8 cellular contexts compared by ENCODE assay signal in genomic region chr13:49791214-49791752, GRCh38. TPM values are rescaled to one million over a fixed set of nuclear protein-coding genes. Genes with fewer than 3 reads are reported as not detected.
DNase-seq lines count a peak whose midpoint lies in the region; ATAC-seq lines count a peak whose summit lies in the region.

No MANE protein-coding gene starts in this region.

- H3K27ac ChIP-seq in iPS-18a (ENCODE audit: low read length) (peak overlapping the region; percentile 36), skeletal muscle tissue (ENCODE audit: low read depth, low read length) (peak overlapping the region; percentile 93)

- peak overlapping the region; percentile 99 for H3K4me3 ChIP-seq in GM08714 (ENCODE audit: low read length)
- peak overlapping the region; percentile 96 for H3K4me3 ChIP-seq in iPS-18a (ENCODE audit: low read length)
- H3K4me3 ChIP-seq in skeletal muscle tissue (ENCODE audit: low read length in 3 of 3): peak overlapping the region; percentile 78 to 95 (median 82)

- H3K9ac ChIP-seq in iPS-18a (ENCODE audit: low read length) (peak overlapping the region; percentile 81), skeletal muscle tissue (ENCODE audit: low read depth in 1 of 3, low read length in 3 of 3) (peak overlapping the region; percentile 86 to 91 (median 87))

- H3K27me3 ChIP-seq in iPS-18a (ENCODE audit: control insufficient read depth, insufficient read depth, low read length) (no peaks in the 10 kb centered on the region), skeletal muscle tissue (ENCODE audit: control insufficient read depth in 3 of 3, insufficient read depth in 3 of 3, low read length in 3 of 3) (no peaks in the 10 kb centered on the region)

- H3K9me3 ChIP-seq in iPS-18a (ENCODE audit: control insufficient read depth, low read depth, low read length) (no peaks in the 10 kb centered on the region), skeletal muscle tissue (ENCODE audit: control insufficient read depth in 3 of 3, low read length in 3 of 3) (no peaks in the 10 kb centered on the region)

- H3K4me1 ChIP-seq in iPS-18a (ENCODE audit: control insufficient read depth, low read depth, low read length): peaks cover 11% of the 10 kb centered on the region
- H3K4me1 ChIP-seq in skeletal muscle tissue (ENCODE audit: control insufficient read depth in 3 of 3, insufficient read depth in 3 of 3, low read length in 3 of 3): peaks cover 22 to 25% (median 24%) of the 10 kb centered on the region in 3 donors

- no peak for ATAC-seq in HG03442 (IDR thresholded peaks at IDR 0.05; ENCODE audit: unreplicated experiment)

- DNase-seq in A172 (ENCODE audit: low spot score): peak; percentile 2
- peak; percentile 48 for DNase-seq in NCI-H146 (lab: John Stamatoyannopoulos, UW)
- peak; percentile 30 for DNase-seq in amniotic epithelial cell (ENCODE audit: low read depth)
- no peak for DNase-seq in NCI-H1436 (lab: John Stamatoyannopoulos, UW)

- peaks cover 3% of the 10 kb centered on the region for H3K36me3 ChIP-seq in iPS-18a (ENCODE audit: control insufficient read depth, low read depth, low read length)
- no peaks in the 10 kb centered on the region for H3K36me3 ChIP-seq in skeletal muscle tissue (ENCODE audit: control insufficient read depth in 3 of 3, insufficient read depth in 3 of 3, low read length in 3 of 3)

RNA-seq across cellular contexts. Expression of gene KPNA3, which starts 1.2 kb away (rescaled TPM):
- 41.3 and 41.7 TPM in 2 replicates for total RNA-seq in A172 (2014; rRNA removed; shearing (Covaris generic))
- total RNA-seq in skeletal muscle tissue: 23.0 TPM
